ENCODE assay signal across 22 cellular contexts in genomic region chr5:90954951-90955635, GRCh38.
DNase-seq lines count a peak whose midpoint lies in the region; ATAC-seq and TF ChIP-seq lines count a peak whose summit lies in the region.
"Had no signal": no experiment of that assay in that cellular context is flagged by ENCODE, and none has a peak within 500 bp of the region (broad histone marks: within the 10 kb centered on the region; RNA-seq: fewer than 3 reads in every experiment).

No MANE protein-coding gene starts in this region.

- H3K27ac ChIP-seq in ACC112 (ENCODE audit: low read depth, low read length) (peak overlapping the region; percentile 53), fibroblast of lung (ENCODE audit: insufficient read depth, low read length) (no peak overlapping the region), smooth muscle cell (ENCODE audit: low read depth) (peak overlapping the region; percentile 73)
- H3K27ac ChIP-seq: C4-2B, GM23248 had no signal

- H3K9me3 Mint-ChIP-seq in natural killer cell treated with Interleukin-12 subunit alpha and Interleukin-12 subunit beta and Interleukin-15 and Interleukin-18, amount 100 ng/mL, for 72 hours: no peaks in the 10 kb centered on the region
- H3K9me3 Mint-ChIP-seq: CD8-positive, alpha-beta memory T cell had no signal

- whole genome bisulfite sequencing in smooth muscle cell (ENCODE audit: low lambda C conversion rate): 42% methylated on average over 6 of the region's 6 CpGs

- H3K36me3 ChIP-seq in ACC112 (ENCODE audit: insufficient read depth, low read length) (no peaks in the 10 kb centered on the region), fibroblast of lung (ENCODE audit: control insufficient read depth, insufficient read depth, low read length) (no peaks in the 10 kb centered on the region), smooth muscle cell (ENCODE audit: low read depth) (no peaks in the 10 kb centered on the region), MG63 (no peaks in the 10 kb centered on the region)

- ATAC-seq in natural killer cell treated with Interleukin-12 subunit alpha and Interleukin-12 subunit beta and Interleukin-15 and Interleukin-18, amount 100 ng/mL, for 72 hours: no peak
- ATAC-seq: K562, PC-3 had no signal

- H3K4me3 Mint-ChIP-seq in natural killer cell treated with Interleukin-12 subunit alpha and Interleukin-12 subunit beta and Interleukin-15 and Interleukin-18, amount 100 ng/mL, for 72 hours: no peak overlapping the region
- H3K4me3 Mint-ChIP-seq: B cell; CD8-positive, alpha-beta memory T cell had no signal

- H3K4me3 ChIP-seq in ACC112 (ENCODE audit: low read depth, low read length) (no peak overlapping the region), fibroblast of lung (replicated peaks in 1 of 4; ENCODE audit: control extremely low read depth in 1 of 4, insufficient read depth in 1 of 4, low read depth in 3 of 4, low read length in 4 of 4) (no peak overlapping the region), smooth muscle cell (no peak overlapping the region), MG63 (no peak overlapping the region)
- H3K4me3 ChIP-seq: GM23248, K562 had no signal

- H3K79me2 ChIP-seq in ACC112 (ENCODE audit: control insufficient read depth, insufficient read depth, low read length, unreplicated experiment): no peaks in the 10 kb centered on the region
- no peaks in the 10 kb centered on the region for H3K79me2 ChIP-seq in fibroblast of lung (ENCODE audit: control insufficient read depth, insufficient read depth, low read length)
- no peaks in the 10 kb centered on the region for H3K79me2 ChIP-seq in smooth muscle cell (ENCODE audit: low read depth)

- peaks cover 22% of the 10 kb centered on the region for H3K4me1 ChIP-seq in ACC112 (ENCODE audit: control insufficient read depth, insufficient read depth, low read length, unreplicated experiment)
- H3K4me1 ChIP-seq in fibroblast of lung (ENCODE audit: control insufficient read depth, extremely low read depth, insufficient read depth, low read length): no peaks in the 10 kb centered on the region
- peaks cover 5% of the 10 kb centered on the region for H3K4me1 ChIP-seq in smooth muscle cell (ENCODE audit: low read depth)

- DNase-seq in LHCN-M2 (ENCODE audit: low read depth) (peak; percentile 40), fibroblast of lung (ENCODE audit: low read depth in 2 of 2) (no peak), smooth muscle cell (lab: John Stamatoyannopoulos, UW; ENCODE audit: unreplicated experiment) (no peak), MG63 (no peak)
- no peak for DNase-seq in stimulated activated naive CD4-positive, alpha-beta T cell treated with Interleukin-2 at 50 U/mL for 16 hours (lab: John Stamatoyannopoulos, UW)
- no peak for DNase-seq in natural killer cell treated with Interleukin-12 subunit alpha and Interleukin-12 subunit beta and Interleukin-15 and Interleukin-18, amount 100 ng/mL, for 72 hours (ENCODE audit: low spot score)
- DNase-seq: CD8-positive, alpha-beta memory T cell; GM23248; H7; Kasumi-1; MM.1S; NCI-H2029; NCI-H446 treated with DMSO at 0.1 percent for 48 hours; NCI-H526; NCI-H82; NK-92 treated with Interleukin-12 subunit alpha and Interleukin-12 subunit beta, amount 100 ng/mL, for 24 hours; PC-3; SK-N-SH had no signal

- H2AFZ ChIP-seq in ACC112 (ENCODE audit: low read length, unreplicated experiment): no peak overlapping the region
- H2AFZ ChIP-seq in fibroblast of lung (ENCODE audit: low read length): peak overlapping the region; percentile 60
- H2AFZ ChIP-seq in smooth muscle cell (ENCODE audit: low read depth): no peak overlapping the region
- H2AFZ ChIP-seq: GM23248 had no signal

- H3K27me3 Mint-ChIP-seq in natural killer cell treated with Interleukin-12 subunit alpha and Interleukin-12 subunit beta and Interleukin-15 and Interleukin-18, amount 100 ng/mL, for 72 hours: peaks cover 13% of the 10 kb centered on the region in 2 donors

- H3K36me3 Mint-ChIP-seq in natural killer cell treated with Interleukin-12 subunit alpha and Interleukin-12 subunit beta and Interleukin-15 and Interleukin-18, amount 100 ng/mL, for 72 hours: no peaks in the 10 kb centered on the region
- H3K36me3 Mint-ChIP-seq: CD8-positive, alpha-beta memory T cell had no signal

- H3F3A ChIP-seq in smooth muscle cell (ENCODE audit: low read depth): no peaks in the 10 kb centered on the region

- H3K27me3 ChIP-seq in ACC112 (ENCODE audit: insufficient read depth, low read length): no peaks in the 10 kb centered on the region
- H3K27me3 ChIP-seq in fibroblast of lung (ENCODE audit: control insufficient read depth, insufficient read depth, low read length): no peaks in the 10 kb centered on the region
- H3K27me3 ChIP-seq in smooth muscle cell (ENCODE audit: low read depth): no peaks in the 10 kb centered on the region
- no peaks in the 10 kb centered on the region; the same call in 1 of the 2 replicates for H3K27me3 ChIP-seq in MG63

- H3K4me2 ChIP-seq in fibroblast of lung (ENCODE audit: extremely low read depth, insufficient read depth, low read length) (no peak overlapping the region), smooth muscle cell (peak overlapping the region; percentile 20)
- H3K4me2 ChIP-seq: SK-N-SH had no signal

- TF ChIP-seq CTCF in fibroblast of lung (conservative IDR thresholded peaks at IDR 0.05 in 1 of 2, IDR thresholded peaks at IDR 0.05 in 1 of 2; ENCODE audit: low read depth in 1 of 2, low read length in 2 of 2) (no peak), smooth muscle cell (IDR thresholded peaks at IDR 0.05; ENCODE audit: borderline replicate concordance, insufficient read depth, poor library complexity, severe bottlenecking) (no peak)

- no peaks in the 10 kb centered on the region for H3K4me1 Mint-ChIP-seq in natural killer cell treated with Interleukin-12 subunit alpha and Interleukin-12 subunit beta and Interleukin-15 and Interleukin-18, amount 100 ng/mL, for 72 hours (ENCODE audit: low read depth in 2 of 2)
- H3K4me1 Mint-ChIP-seq: B cell had no signal

- H4K20me1 ChIP-seq in fibroblast of lung (ENCODE audit: control insufficient read depth, extremely low read depth, insufficient read depth, low read length): no peaks in the 10 kb centered on the region
- no peaks in the 10 kb centered on the region for H4K20me1 ChIP-seq in smooth muscle cell (ENCODE audit: low read depth)

- H3K9ac ChIP-seq in fibroblast of lung (ENCODE audit: insufficient read depth, low read length) (no peak overlapping the region), smooth muscle cell (ENCODE audit: low read depth) (peak overlapping the region; percentile 10)
- H3K9ac ChIP-seq: GM23248, SK-N-SH had no signal

- H3K27ac Mint-ChIP-seq in natural killer cell treated with Interleukin-12 subunit alpha and Interleukin-12 subunit beta and Interleukin-15 and Interleukin-18, amount 100 ng/mL, for 72 hours: no peak overlapping the region
- H3K27ac Mint-ChIP-seq: B cell; CD8-positive, alpha-beta memory T cell had no signal

- H3K9me3 ChIP-seq in fibroblast of lung (ENCODE audit: control insufficient read depth, insufficient read depth, low read depth, low read length): no peaks in the 10 kb centered on the region
- no peaks in the 10 kb centered on the region for H3K9me3 ChIP-seq in smooth muscle cell (replicated peaks; ENCODE audit: low read depth)
- H3K9me3 ChIP-seq in MG63: no peaks in the 10 kb centered on the region
- H3K9me3 ChIP-seq: SK-N-SH had no signal
